21 cellular contexts compared by ENCODE assay signal in genomic region chr13:103931396-103931795, GRCh38.
"Had no signal": no experiment of that assay in that cellular context is flagged by ENCODE, and none has a peak within 500 bp of the region (broad histone marks: within the 10 kb centered on the region; RNA-seq: fewer than 3 reads in every experiment).

No MANE protein-coding gene starts in this region.

- H3K27me3 ChIP-seq: foreskin keratinocyte, neural progenitor cell, ovary, thyroid gland, upper lobe of left lung, vagina had no signal

- H3K9me3 ChIP-seq: ovary, thyroid gland, upper lobe of left lung, vagina had no signal

- H3K4me1 Mint-ChIP-seq: immature natural killer cell, memory B cell, mesothelial cell of epicardium, natural killer cell had no signal

- H3K4me3 ChIP-seq: left ventricle myocardium inferior, lower lobe of right lung, neural progenitor cell, ovary, smooth muscle cell, thyroid gland, upper lobe of left lung, vagina had no signal

- H3K36me3 ChIP-seq: left ventricle myocardium inferior, lower lobe of right lung, neural progenitor cell, ovary, thyroid gland, upper lobe of left lung, vagina had no signal

- H3K4me1 ChIP-seq: foreskin keratinocyte, left ventricle myocardium inferior, lower lobe of right lung, neural progenitor cell, thyroid gland, upper lobe of left lung, vagina had no signal

- H3K27ac ChIP-seq: foreskin keratinocyte, left ventricle myocardium inferior, lower lobe of right lung, neural progenitor cell, ovary, thyroid gland, upper lobe of left lung, vagina had no signal

- H3K4me3 Mint-ChIP-seq: dendritic cell treated with granulocyte-macrophage colony-stimulating factor and Interleukin-4, amounts not matched to agents 40 ng/mL and 50 ng/mL, for 4 days; effector memory CD8-positive, alpha-beta T cell; immature natural killer cell; memory B cell; mesothelial cell of epicardium; natural killer cell; neural progenitor cell had no signal

- H3K27ac Mint-ChIP-seq: dendritic cell treated with granulocyte-macrophage colony-stimulating factor and Interleukin-4, amounts not matched to agents 40 ng/mL and 50 ng/mL, for 4 days; effector memory CD8-positive, alpha-beta T cell; immature natural killer cell; memory B cell; mesothelial cell of epicardium; natural killer cell; neural progenitor cell had no signal

- DNase-seq: effector memory CD8-positive, alpha-beta T cell; erythroblast; foreskin keratinocyte; immature natural killer cell; kidney; left ventricle myocardium inferior; lower lobe of right lung; natural killer cell; nucleus accumbens; ovary; right cardiac atrium; stimulated activated CD4-positive, alpha-beta T cell treated with anti-CD3 and anti-CD28 coated beads, Interleukin-2, amount 100 ng/mL, for 48 hours; stimulated activated naive CD4-positive, alpha-beta T cell treated with Interleukin-2 at 50 U/mL for 16 hours; thyroid gland; upper lobe of left lung had no signal

- H3K36me3 Mint-ChIP-seq: immature natural killer cell, memory B cell, neural progenitor cell had no signal

- H3K27me3 Mint-ChIP-seq: dendritic cell treated with granulocyte-macrophage colony-stimulating factor and Interleukin-4, amounts not matched to agents 40 ng/mL and 50 ng/mL, for 4 days; effector memory CD8-positive, alpha-beta T cell; memory B cell had no signal

- ATAC-seq: effector memory CD8-positive, alpha-beta T cell; foreskin keratinocyte; lower lobe of right lung; natural killer cell; right cardiac atrium had no signal
